Comparison of ENCODE assay signal across 8 cellular contexts in the genomic region with DNA sequence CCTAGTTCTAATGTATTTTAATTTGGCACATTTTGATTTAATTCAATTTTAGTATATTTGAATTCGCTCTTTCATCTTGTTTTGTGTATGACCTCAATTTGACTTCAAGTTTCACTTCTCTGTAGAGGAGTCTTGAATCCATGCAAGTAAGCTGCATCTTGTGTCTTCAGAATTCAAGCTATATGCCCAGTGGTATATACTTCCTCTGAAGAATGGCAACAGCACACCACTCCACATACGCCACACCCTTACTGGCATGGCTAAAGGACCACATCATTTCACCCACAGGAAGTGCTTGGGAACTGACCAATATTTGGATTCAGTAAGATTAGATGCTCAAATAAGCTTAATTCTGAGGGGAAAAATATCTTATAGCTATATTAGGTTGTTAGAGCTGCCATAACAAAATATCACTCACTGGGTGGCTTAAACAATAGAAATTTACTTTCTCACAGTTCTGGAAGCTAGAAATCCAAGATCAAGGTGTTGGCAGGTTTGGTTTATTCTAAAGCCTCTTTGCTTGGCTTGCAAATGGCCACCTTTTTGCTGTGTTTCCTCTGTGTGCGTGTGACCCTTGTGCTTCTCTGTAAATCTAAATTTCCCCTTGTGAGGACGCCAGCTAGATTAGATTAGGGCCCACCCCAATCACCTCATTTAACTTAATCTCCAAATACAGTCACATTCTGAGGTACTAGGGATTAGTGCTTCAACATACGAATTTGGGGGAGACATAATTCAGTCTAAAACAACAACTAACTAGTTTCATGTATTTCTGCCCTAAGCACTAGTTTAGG. TPM values are rescaled to one million over a fixed set of nuclear protein-coding genes. Genes with fewer than 3 reads are reported as not detected.
DNase-seq lines count a peak whose midpoint lies in the region; TF ChIP-seq lines count a peak whose summit lies in the region.

No MANE protein-coding gene starts in this region.

- H3F3A ChIP-seq in MM.1S (ENCODE audit: insufficient read depth, low read length) = peaks cover 32% of the 10 kb centered on the region

- peak overlapping the region; percentile 70; the same call in 1 of the 2 replicates for H3K4me2 ChIP-seq in MM.1S (ENCODE audit: low read depth, low read length)

- no peaks in the 10 kb centered on the region for H3K9me2 ChIP-seq in MM.1S (replicated peaks; ENCODE audit: insufficient read depth, low read length)

- H3K27ac ChIP-seq in breast epithelium (peak overlapping the region in 1 of 2 donors; percentile 84), MM.1S (ENCODE audit: low read length) (no peak overlapping the region), transverse colon (peak overlapping the region; percentile 96 to 98 (median 98))

- H3K27me3 Mint-ChIP-seq in MCF 10A (ENCODE audit: insufficient read depth, unreplicated experiment) = no peaks in the 10 kb centered on the region
- H3K27me3 Mint-ChIP-seq in brain = peaks cover 8% of the 10 kb centered on the region

- H3K36me3 Mint-ChIP-seq in MCF 10A (ENCODE audit: insufficient read depth, unreplicated experiment) (peaks cover 15% of the 10 kb centered on the region), brain (peaks cover 5% of the 10 kb centered on the region)

- in situ Hi-C loops in transverse colon (cut with MboI; ENCODE audit: low pct_ligation_motif_present in 1 of 4, low pct_unique_long_range_greater_than_20kb in 1 of 4, low sequenced_read_pairs in 3 of 4) = no loop called here

- no peaks in the 10 kb centered on the region for H3K9me3 Mint-ChIP-seq in MCF 10A (ENCODE audit: unreplicated experiment)
- H3K9me3 Mint-ChIP-seq in brain = peaks cover 0 to 4% (median 0%) of the 10 kb centered on the region in 5 experiments

- H3K4me1 Mint-ChIP-seq in MCF 10A (ENCODE audit: insufficient read depth, unreplicated experiment) (peaks cover 22% of the 10 kb centered on the region), brain (peaks cover 47% of the 10 kb centered on the region)

- no TSS peak for BruUV-seq in MCF 10A (replicated peaks; lab: Mats Ljungman, UMichigan)

- peaks cover 41% of the 10 kb centered on the region for H3K79me2 ChIP-seq in MM.1S (ENCODE audit: low read length)

- H4K20me1 ChIP-seq in MM.1S (ENCODE audit: insufficient read depth, low read length) = no peaks in the 10 kb centered on the region

- POLR2A ChIA-PET in MCF 10A (lab: Yijun Ruan, JAX) = interaction anchor here (0.9 to 6.1 kb wide), 5 partner anchors 9 to 398 kb away, joined by 3 to 31 read pairs (median 4); a partner anchor contains a TSS

- H3K27ac Mint-ChIP-seq in MCF 10A (ENCODE audit: low read depth, unreplicated experiment) = peak overlapping the region; percentile 95
- peak overlapping the region in 4 of 5 experiments; percentile 98 to 100 (median 98) for H3K27ac Mint-ChIP-seq in brain

- no peak for TF ChIP-seq EP300 in transverse colon (IDR thresholded peaks at IDR 0.05; ENCODE audit: low read depth)

- no peaks in the 10 kb centered on the region for H3K36me3 ChIP-seq in breast epithelium
- no peaks in the 10 kb centered on the region for H3K36me3 ChIP-seq in MM.1S (replicated peaks; ENCODE audit: insufficient read depth, low read length)
- no peaks in the 10 kb centered on the region for H3K36me3 ChIP-seq in transverse colon

- CTCF ChIA-PET in MCF 10A (lab: Yijun Ruan, JAX) = interaction anchor here (0.6 to 4.2 kb wide), 2 partner anchors 9 to 44 kb away, joined by 3 to 24 read pairs; no protein-coding TSS in a partner anchor

- TF ChIP-seq CTCF in MCF 10A (IDR thresholded peaks at IDR 0.05; ENCODE audit: unreplicated experiment) (no peak), breast epithelium (IDR thresholded peaks at IDR 0.05) (no peak), MM.1S (IDR thresholded peaks at IDR 0.05; ENCODE audit: low read length) (no peak), brain (conservative IDR thresholded peaks at IDR 0.05) (no peak), transverse colon (IDR thresholded peaks at IDR 0.05) (no peak)

- TF ChIP-seq POLR2A in breast epithelium (IDR thresholded peaks at IDR 0.05) (no peak), transverse colon (IDR thresholded peaks at IDR 0.05) (no peak)

- H3K4me3 Mint-ChIP-seq in MCF 10A (ENCODE audit: unreplicated experiment) (peak overlapping the region; percentile 95), brain (peak overlapping the region in 4 of 5 experiments; percentile 40 to 97 (median 93))

- intact Hi-C loops in MCF 10A (cut with micrococcal nuclease) = loop anchor here (10.0 kb wide), 1 partner anchor 306 kb away; no protein-coding TSS in a partner anchor
- intact Hi-C loops in breast epithelium (cut with DNase I; ENCODE audit: low total_unique reads) = no loop called here
- intact Hi-C loops in transverse colon (cut with DNase I; ENCODE audit: low total_unique reads) = loop anchor here (5.0 kb wide), 1 partner anchor 186 kb away; a partner anchor contains a TSS
- intact Hi-C loops in cardiac septum (cut with DNase I) = no loop called here

- H3K4me1 ChIP-seq in breast epithelium = peaks cover 2 to 16% of the 10 kb centered on the region in 2 donors
- peaks cover 19% of the 10 kb centered on the region for H3K4me1 ChIP-seq in MM.1S (ENCODE audit: low read length)
- peaks cover 5 to 38% (median 14%) of the 10 kb centered on the region in 4 donors for H3K4me1 ChIP-seq in transverse colon

- DNase-seq in MCF 10A (ENCODE audit: unreplicated experiment) (no peak), breast epithelium (ENCODE audit: low spot score in 2 of 2) (no peak), MM.1S (no peak), transverse colon (no peak), NCI-H2171 treated with DMSO at 0.1 percent for 48 hours (lab: John Stamatoyannopoulos, UW) (no peak), NCI-H187 (lab: John Stamatoyannopoulos, UW) (no peak), cardiac septum (ENCODE audit: low spot score) (no peak)

- H2AFZ ChIP-seq in MM.1S (ENCODE audit: low read length) = no peak overlapping the region

- H3K4me3 ChIP-seq in breast epithelium (no peak overlapping the region), MM.1S (ENCODE audit: low read length) (no peak overlapping the region), transverse colon (no peak overlapping the region)

- H3K9me3 ChIP-seq in breast epithelium (no peaks in the 10 kb centered on the region), MM.1S (replicated peaks; ENCODE audit: insufficient read depth, low read length) (no peaks in the 10 kb centered on the region), transverse colon (no peaks in the 10 kb centered on the region)

- WGBS in transverse colon (ENCODE audit: low coverage in 1 of 2), 2 donors = 73 to 75% methylated on average over 5 of the region's 5 CpGs

- no peak overlapping the region for H3K9ac ChIP-seq in MM.1S (ENCODE audit: low read length)

- H3K27me3 ChIP-seq in breast epithelium (no peaks in the 10 kb centered on the region), MM.1S (replicated peaks; ENCODE audit: insufficient read depth, low read length) (no peaks in the 10 kb centered on the region), transverse colon (no peaks in the 10 kb centered on the region)

RNA-seq across cellular contexts. Expression of a gene that starts 2.8 kb away (rescaled TPM):
- total RNA-seq in MCF 10A (2022) = 30.4 and 36.4 TPM in 2 replicates
- 10 to 100 TPM in 2 of 3 donors, 1 to 10 TPM in 1; 8.6 to 13.2 (median 10.5) TPM for total RNA-seq in breast epithelium
- 20.2 TPM for polyA plus RNA-seq in brain (ENCODE audit: insufficient read depth, low read depth, low replicate concordance)
- 10 to 100 TPM in 1 of 4 donors, 1 to 10 TPM in 1, under 1 TPM in 1, not detected in 1; 0.20 to 10.4 (median 9.7) TPM for total RNA-seq in transverse colon
- total RNA-seq in cardiac septum = 18.8 TPM

RNA-seq across cellular contexts. Expression of a gene that starts 43.8 kb away (rescaled TPM):
- total RNA-seq in MCF 10A (2022) = 13.0 and 14.7 TPM in 2 replicates
- total RNA-seq in breast epithelium = 10 to 100 TPM; 17.9 to 40.5 (median 33.4) TPM
- 4.1 TPM for polyA plus RNA-seq in brain (ENCODE audit: insufficient read depth, low read depth, low replicate concordance)
- 10 to 100 TPM in 3 of 4 donors, 1 to 10 TPM in 1; 5.2 to 27.6 (median 19.0) TPM for total RNA-seq in transverse colon
- total RNA-seq in cardiac septum = 6.8 TPM

Comparison
In these comparisons a context has a peak if more than half of its experiments do, and no peak if none do; other contexts are left out.
1. intact Hi-C loops: an anchor here in MCF 10A (10.0 kb wide) and transverse colon (5.0 kb wide); none called in breast epithelium and cardiac septum.